Comparison of ENCODE assay signal across 8 cellular contexts in the genomic region with DNA sequence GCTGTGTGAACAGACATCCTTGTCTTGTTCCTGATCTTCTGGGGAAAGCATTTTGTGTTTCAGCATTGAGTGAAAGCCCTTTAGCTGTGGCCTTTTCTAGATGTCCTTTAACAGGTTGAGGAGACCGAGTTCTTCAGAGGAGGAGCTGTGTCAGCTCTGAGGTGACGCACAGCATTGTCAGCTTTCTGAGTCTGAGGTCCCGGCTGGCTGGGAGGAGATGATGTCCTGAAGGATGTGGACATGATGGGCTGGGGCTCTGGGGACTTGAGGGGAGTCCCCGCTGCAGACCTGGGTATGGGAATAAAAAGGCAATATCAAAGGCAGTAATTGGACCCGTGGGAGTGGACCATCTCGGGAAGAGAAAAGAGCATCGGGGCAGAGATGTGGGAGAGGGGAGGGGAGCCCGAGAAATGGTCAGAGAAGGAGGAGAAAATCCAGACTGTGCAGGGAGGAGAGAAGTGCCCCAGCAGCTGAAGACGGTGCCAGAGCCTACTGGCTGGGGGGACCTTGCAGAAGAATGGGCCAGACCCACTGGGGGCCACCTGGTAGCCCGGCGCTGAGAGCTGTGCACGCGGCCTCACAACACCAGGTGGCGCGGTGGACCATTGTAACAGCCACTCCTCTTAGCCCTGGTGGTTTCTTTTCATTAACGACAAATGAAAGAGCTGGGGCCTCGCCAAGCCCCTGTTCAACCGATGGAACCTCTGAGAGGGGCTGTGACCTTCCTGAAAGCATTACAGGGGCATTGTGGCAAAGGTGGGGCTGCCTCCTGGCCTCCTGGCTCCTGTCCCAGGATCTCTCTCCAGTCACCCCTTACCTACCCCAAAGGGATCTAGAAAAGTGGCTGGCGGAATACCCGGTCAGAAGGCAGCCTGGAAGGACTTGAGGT.
DNase-seq lines count a peak whose midpoint lies in the region; ATAC-seq and TF ChIP-seq lines count a peak whose summit lies in the region.

No MANE protein-coding gene starts in this region.

- H3K36me3 Mint-ChIP-seq in CD8-positive, alpha-beta memory T cell: peaks cover 0 to 5% (median 0%) of the 10 kb centered on the region in 3 donors
- H3K36me3 Mint-ChIP-seq in activated naive CD4-positive, alpha-beta T cell treated with anti-CD3 and anti-CD28 coated beads for 36 hours (ENCODE audit: low read depth): no peaks in the 10 kb centered on the region

- no peak overlapping the region for H3K4me3 ChIP-seq in CD8-positive, alpha-beta memory T cell (ENCODE audit: low read length)
- peak overlapping the region in 1 of 4 donors; percentile 28 for H3K4me3 ChIP-seq in upper lobe of left lung

- H3K27me3 ChIP-seq in CD8-positive, alpha-beta memory T cell (ENCODE audit: insufficient read depth, low read length, poor library complexity, severe bottlenecking): no peaks in the 10 kb centered on the region
- H3K27me3 ChIP-seq in upper lobe of left lung: no peaks in the 10 kb centered on the region

- H3K36me3 ChIP-seq in CD8-positive, alpha-beta memory T cell (ENCODE audit: insufficient read depth, low read length): no peaks in the 10 kb centered on the region
- no peaks in the 10 kb centered on the region for H3K36me3 ChIP-seq in upper lobe of left lung

- peak overlapping the region in 3 of 7 donors; percentile 24 to 47 (median 37) for H3K4me3 Mint-ChIP-seq in CD8-positive, alpha-beta memory T cell
- peak overlapping the region; percentile 6 for H3K4me3 Mint-ChIP-seq in activated naive CD4-positive, alpha-beta T cell treated with anti-CD3 and anti-CD28 coated beads for 36 hours

- TF ChIP-seq EP300 in upper lobe of left lung (IDR thresholded peaks at IDR 0.05): no peak

- CTCF ChIA-PET in CD8-positive, alpha-beta memory T cell (lab: Charles Lee): interaction anchor here (0.7 to 8.0 kb wide), 47 partner anchors 9 to 301 kb away, joined by 3 to 196 read pairs (median 5); a partner anchor contains a TSS
- CTCF ChIA-PET in activated naive CD4-positive, alpha-beta T cell treated with anti-CD3 and anti-CD28 coated beads for 36 hours (lab: Charles Lee): interaction anchor here (0.5 to 8.8 kb wide), 53 partner anchors 8 to 477 kb away, joined by 3 to 123 read pairs (median 4); a partner anchor contains a TSS

- H3K27ac Mint-ChIP-seq in CD8-positive, alpha-beta memory T cell: peak overlapping the region in 7 of 8 donors; percentile 51 to 93 (median 74)
- no peak overlapping the region for H3K27ac Mint-ChIP-seq in activated naive CD4-positive, alpha-beta T cell treated with anti-CD3 and anti-CD28 coated beads for 36 hours

- no peak for TF ChIP-seq POLR2A in upper lobe of left lung (IDR thresholded peaks at IDR 0.05)

- DNase-seq in CD8-positive, alpha-beta memory T cell: peak; percentile 74 to 88 (median 76)
- DNase-seq in MV-4-11 (lab: John Stamatoyannopoulos, UW) (peak; percentile 22), Right ventricle myocardium inferior (ENCODE audit: missing footprints) (peak; percentile 88), pons (ENCODE audit: low spot score) (peak; percentile 53), upper lobe of left lung (peak; percentile 77 to 94)
- DNase-seq in activated naive CD4-positive, alpha-beta T cell treated with anti-CD3 and anti-CD28 coated beads for 36 hours: peak; percentile 88

- POLR2A ChIA-PET in CD8-positive, alpha-beta memory T cell (lab: Charles Lee): interaction anchor here (0.5 to 4.1 kb wide), 6 partner anchors 25 to 252 kb away, joined by 3 to 28 read pairs (median 6); a partner anchor contains a TSS

- no peaks in the 10 kb centered on the region for H3K9me3 ChIP-seq in CD8-positive, alpha-beta memory T cell (ENCODE audit: low read length)
- H3K9me3 ChIP-seq in upper lobe of left lung: no peaks in the 10 kb centered on the region

- H3K4me1 Mint-ChIP-seq in CD8-positive, alpha-beta memory T cell: peaks cover 21 to 33% (median 29%) of the 10 kb centered on the region in 3 donors
- H3K4me1 Mint-ChIP-seq in activated naive CD4-positive, alpha-beta T cell treated with anti-CD3 and anti-CD28 coated beads for 36 hours (ENCODE audit: low read depth): peaks cover 11% of the 10 kb centered on the region

- H3K9me3 Mint-ChIP-seq in CD8-positive, alpha-beta memory T cell: no peaks in the 10 kb centered on the region
- no peaks in the 10 kb centered on the region for H3K9me3 Mint-ChIP-seq in activated naive CD4-positive, alpha-beta T cell treated with anti-CD3 and anti-CD28 coated beads for 36 hours

- intact Hi-C loops in activated naive CD4-positive, alpha-beta T cell treated with anti-CD3 and anti-CD28 coated beads for 36 hours (cut with micrococcal nuclease): loop anchor here (1.0 to 10.0 kb wide), 5 partner anchors 62 to 540 kb away; a partner anchor contains a TSS
- intact Hi-C loops in Right ventricle myocardium inferior (cut with DNase I): loop anchor here (1.0 to 5.0 kb wide), 2 partner anchors 60 to 253 kb away; a partner anchor contains a TSS

- ATAC-seq in GM21619 (IDR thresholded peaks at IDR 0.05; ENCODE audit: unreplicated experiment) (peak; percentile 72), SK-N-SH treated with all-trans-retinoic acid at 6 μM for 48 hours (peak; percentile 99), Right ventricle myocardium inferior (peak; percentile 92), upper lobe of left lung (ENCODE audit: low FRiP score in 2 of 2) (peak; percentile 90 to 95)

- TF ChIP-seq CTCF in upper lobe of left lung (IDR thresholded peaks at IDR 0.05): peak; percentile 86 to 94 (median 93)

- H3K27ac ChIP-seq in CD8-positive, alpha-beta memory T cell (ENCODE audit: low read depth, low read length): no peak overlapping the region
- H3K27ac ChIP-seq in upper lobe of left lung: no peak overlapping the region

- 29 to 37% methylated on average over 16 to 20 of the region's 20 CpGs for WGBS in upper lobe of left lung, 2 donors

- H3K27me3 Mint-ChIP-seq in CD8-positive, alpha-beta memory T cell: peaks cover 2 to 13% of the 10 kb centered on the region in 2 donors
- no peaks in the 10 kb centered on the region for H3K27me3 Mint-ChIP-seq in activated naive CD4-positive, alpha-beta T cell treated with anti-CD3 and anti-CD28 coated beads for 36 hours (ENCODE audit: low read depth)

- H3K4me1 ChIP-seq in CD8-positive, alpha-beta memory T cell (ENCODE audit: insufficient read depth, low read length): peaks cover 12% of the 10 kb centered on the region
- peaks cover 3 to 10% (median 7%) of the 10 kb centered on the region in 4 donors for H3K4me1 ChIP-seq in upper lobe of left lung

TF ChIP-seq in SK-N-SH treated with all-trans-retinoic acid at 6 μM for 48 hours, 23 proteins besides CTCF, POLR2A, EP300 and RAD21:
- TF ChIP-seq ISL1 (CRISPR knock-in tag; IDR thresholded peaks at IDR 0.05) (no peak), ARNTL (CRISPR knock-in tag; IDR thresholded peaks at IDR 0.05; ENCODE audit: borderline replicate concordance, low read depth) (no peak), ZC3H10 (CRISPR knock-in tag; IDR thresholded peaks at IDR 0.05) (no peak), PPARA (CRISPR knock-in tag; IDR thresholded peaks at IDR 0.05; ENCODE audit: borderline replicate concordance) (no peak), GLIS3 (CRISPR knock-in tag; IDR thresholded peaks at IDR 0.05) (no peak), TOX (CRISPR knock-in tag; IDR thresholded peaks at IDR 0.05; ENCODE audit: borderline replicate concordance) (no peak), ZFP3 (CRISPR knock-in tag; IDR thresholded peaks at IDR 0.05) (no peak)

Comparison
In these comparisons a context has a peak if more than half of its experiments do, and no peak if none do; other contexts are left out.
1. DNase-seq: peak in every context shown above with its lines; median percentile 88 in activated naive CD4-positive, alpha-beta T cell treated with anti-CD3 and anti-CD28 coated beads for 36 hours; 88 in Right ventricle myocardium inferior; 86 in upper lobe of left lung; 76 in CD8-positive, alpha-beta memory T cell; 53 in pons; 22 in MV-4-11.